ENCODE assay signal across 33 cellular contexts in the genomic region with DNA sequence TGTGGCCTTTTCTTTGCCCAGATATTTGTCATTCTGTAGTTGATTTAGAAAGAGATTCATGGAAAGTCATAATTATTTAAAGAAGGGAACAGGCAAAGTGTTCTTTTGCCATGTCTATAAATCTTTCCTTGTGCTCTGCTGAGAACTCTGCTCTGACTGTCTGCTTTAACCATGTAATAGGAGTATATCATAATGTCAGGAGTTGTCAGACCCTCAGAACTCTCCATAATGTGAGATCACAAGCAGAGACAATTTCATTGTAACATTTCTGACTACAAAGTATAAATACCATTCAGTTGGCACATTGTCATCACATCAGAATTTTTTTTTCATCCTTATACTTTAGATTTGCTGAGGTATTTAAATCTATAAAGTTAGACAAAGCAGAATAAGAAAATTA. TPM values are rescaled to one million over a fixed set of nuclear protein-coding genes. Genes with fewer than 3 reads are reported as not detected.
"Had no signal": no experiment of that assay in that cellular context is flagged by ENCODE, and none has a peak within 500 bp of the region (broad histone marks: within the 10 kb centered on the region; RNA-seq: fewer than 3 reads in every experiment).

No MANE protein-coding gene starts in this region.

- ATAC-seq: heart right ventricle; left colon; mucosa of descending colon; naive thymus-derived CD4-positive, alpha-beta T cell; natural killer cell treated with Interleukin-12 subunit alpha and Interleukin-12 subunit beta and Interleukin-15 and Interleukin-18, amount 100 ng/mL, for 72 hours; pancreas; right cardiac atrium; sciatic nerve; stimulated activated effector memory CD8-positive, alpha-beta T cell treated with anti-CD3 and anti-CD28 coated beads, Interleukin-12 subunit alpha, Interleukin-12 subunit beta, amount 100 ng/mL, for 72 hours; upper lobe of right lung had no signal

- H3K9me3 ChIP-seq: heart right ventricle, left ventricle myocardium inferior, mucosa of descending colon, pancreas, prostate gland, spleen, suprapubic skin, thoracic aorta, tibial artery, upper lobe of right lung had no signal

- H3K4me1 ChIP-seq: heart right ventricle, left ventricle myocardium inferior, pancreas, prostate gland, spleen, suprapubic skin, tibial artery, upper lobe of right lung had no signal

- H3K27ac Mint-ChIP-seq: naive thymus-derived CD4-positive, alpha-beta T cell; natural killer cell treated with Interleukin-12 subunit alpha and Interleukin-12 subunit beta and Interleukin-15 and Interleukin-18, amount 100 ng/mL, for 72 hours; stimulated activated effector memory CD8-positive, alpha-beta T cell treated with anti-CD3 and anti-CD28 coated beads, Interleukin-12 subunit alpha, Interleukin-12 subunit beta, amount 100 ng/mL, for 72 hours; stimulated activated naive CD8-positive, alpha-beta T cell treated with anti-CD3 and anti-CD28 coated beads, Interleukin-15, Interleukin-2, amounts not matched to agents 100 ng/mL and 50 ng/mL, for 24 hours had no signal

- DNase-seq: heart right ventricle; left colon; left ventricle myocardium inferior; midbrain; mucosa of descending colon; naive thymus-derived CD4-positive, alpha-beta T cell; nucleus accumbens; pancreas; posterior cingulate gyrus; retina; right cardiac atrium; spleen; stimulated activated CD4-positive, alpha-beta T cell treated with anti-CD3 and anti-CD28 coated beads, Interleukin-4, amount 100 ng/mL, for 24 hours; stimulated activated naive CD4-positive, alpha-beta T cell; tibial artery; trophoblast cell; upper lobe of right lung had no signal

- H3K79me2 ChIP-seq: hepatocyte had no signal

- H3K36me3 ChIP-seq: heart right ventricle, left ventricle myocardium inferior, pancreas, prostate gland, spleen, suprapubic skin, thoracic aorta, tibial artery, upper lobe of right lung had no signal

- H3K4me3 Mint-ChIP-seq: naive thymus-derived CD4-positive, alpha-beta T cell; natural killer cell treated with Interleukin-12 subunit alpha and Interleukin-12 subunit beta and Interleukin-15 and Interleukin-18, amount 100 ng/mL, for 72 hours; neural crest cell; stimulated activated effector memory CD8-positive, alpha-beta T cell treated with anti-CD3 and anti-CD28 coated beads, Interleukin-12 subunit alpha, Interleukin-12 subunit beta, amount 100 ng/mL, for 72 hours; stimulated activated naive CD8-positive, alpha-beta T cell treated with anti-CD3 and anti-CD28 coated beads, Interleukin-15, Interleukin-2, amounts not matched to agents 100 ng/mL and 50 ng/mL, for 24 hours had no signal

- H3K27me3 ChIP-seq: heart right ventricle, hepatocyte, pancreas, spleen, suprapubic skin, tibial artery, upper lobe of right lung had no signal

- H3K4me1 Mint-ChIP-seq: naive thymus-derived CD4-positive, alpha-beta T cell; neural crest cell; stimulated activated effector memory CD8-positive, alpha-beta T cell treated with anti-CD3 and anti-CD28 coated beads, Interleukin-12 subunit alpha, Interleukin-12 subunit beta, amount 100 ng/mL, for 72 hours had no signal

- H3K27ac ChIP-seq: heart right ventricle, hepatocyte, left ventricle myocardium inferior, pancreas, prostate gland, skin epidermis, spleen, suprapubic skin, thoracic aorta, tibial artery, upper lobe of right lung had no signal

- H3K27me3 Mint-ChIP-seq: naive thymus-derived CD4-positive, alpha-beta T cell; natural killer cell treated with Interleukin-12 subunit alpha and Interleukin-12 subunit beta and Interleukin-15 and Interleukin-18, amount 100 ng/mL, for 72 hours; stimulated activated naive CD8-positive, alpha-beta T cell treated with anti-CD3 and anti-CD28 coated beads, Interleukin-15, Interleukin-2, amounts not matched to agents 100 ng/mL and 50 ng/mL, for 24 hours had no signal

- H3K36me3 Mint-ChIP-seq: naive thymus-derived CD4-positive, alpha-beta T cell; natural killer cell treated with Interleukin-12 subunit alpha and Interleukin-12 subunit beta and Interleukin-15 and Interleukin-18, amount 100 ng/mL, for 72 hours; stimulated activated effector memory CD8-positive, alpha-beta T cell treated with anti-CD3 and anti-CD28 coated beads, Interleukin-12 subunit alpha, Interleukin-12 subunit beta, amount 100 ng/mL, for 72 hours had no signal

- H3K9me3 Mint-ChIP-seq: neural crest cell had no signal

- H3K4me2 ChIP-seq: hepatocyte had no signal

- H3K4me3 ChIP-seq: heart right ventricle, hepatocyte, left ventricle myocardium inferior, lung, mucosa of descending colon, pancreas, prostate gland, skin epidermis, spleen, suprapubic skin, thoracic aorta, tibial artery, upper lobe of right lung had no signal

RNA-seq across cellular contexts. Expression of a gene that starts 33.0 kb away (rescaled TPM):
- total RNA-seq: heart right ventricle; left ventricle myocardium inferior; lower leg skin; mesenteric fat pad; naive thymus-derived CD4-positive, alpha-beta T cell; natural killer cell treated with Interleukin-12 subunit alpha and Interleukin-12 subunit beta and Interleukin-15 and Interleukin-18, amount 100 ng/mL, for 72 hours; osteoblast; right cardiac atrium; spleen; subcutaneous adipose tissue; suprapubic skin; thoracic aorta; upper lobe of right lung had no signal
- polyA plus RNA-seq: heart right ventricle; keratinocyte; naive thymus-derived CD4-positive, alpha-beta T cell; right cardiac atrium; spleen had no signal
